8 cellular contexts compared by ENCODE assay signal in genomic region chr10:76984559-76985443, GRCh38.
DNase-seq lines count a peak whose midpoint lies in the region; ATAC-seq and TF ChIP-seq lines count a peak whose summit lies in the region.

No MANE protein-coding gene starts in this region.

- no peak overlapping the region for H3K27ac Mint-ChIP-seq in WTC11

- no peaks in the 10 kb centered on the region for H3K27me3 ChIP-seq in kidney epithelial cell (ENCODE audit: control insufficient read depth, insufficient read depth, low read length)

- H3K4me3 ChIP-seq in cardiac fibroblast (replicated peaks in 1 of 2; ENCODE audit: low read depth in 2 of 2, low read length in 2 of 2) (no peak overlapping the region), kidney epithelial cell (ENCODE audit: low read depth, low read length) (no peak overlapping the region)

- H3K36me3 ChIP-seq in kidney epithelial cell (ENCODE audit: control insufficient read depth, insufficient read depth, low read length) = no peaks in the 10 kb centered on the region

- no peaks in the 10 kb centered on the region for H3K27me3 Mint-ChIP-seq in WTC11 (ENCODE audit: low read depth)

- no peak for ATAC-seq in activated CD4-positive, CD25-positive, alpha-beta regulatory T cell treated with anti-CD3 and anti-CD28 coated beads, Interleukin-2, amount 50 U/mL, for 24 hours
- peak; percentile 75 for ATAC-seq in HG03066 (IDR thresholded peaks at IDR 0.05; ENCODE audit: low read depth, unreplicated experiment)
- ATAC-seq in WTC11 = peak; percentile 89

- H3K4me1 Mint-ChIP-seq in WTC11 = peaks cover 12% of the 10 kb centered on the region

- peak; percentile 2 to 28 (median 8) for DNase-seq in activated CD4-positive, CD25-positive, alpha-beta regulatory T cell (lab: John Stamatoyannopoulos, UW)
- peak; percentile 77 for DNase-seq in NCI-H2107 treated with DMSO at 0.1 percent for 48 hours (lab: John Stamatoyannopoulos, UW; ENCODE audit: unreplicated experiment)
- peak; percentile 86 for DNase-seq in WTC11 (ENCODE audit: low spot score)
- peak; percentile 82 to 83 for DNase-seq in cardiac fibroblast (ENCODE audit: low read depth in 2 of 2)
- DNase-seq in kidney epithelial cell (ENCODE audit: low read depth) = peak; percentile 32
- peak; percentile 58 for DNase-seq in stimulated activated CD4-positive, alpha-beta T cell treated with anti-CD3 and anti-CD28 coated beads, Interleukin-1b, Interleukin-23, amount 100 ng/mL, for 48 hours

- TF ChIP-seq CTCF in WTC11 (IDR thresholded peaks at IDR 0.05) (peak; percentile 90), cardiac fibroblast (IDR thresholded peaks at IDR 0.05; ENCODE audit: low read depth, low read length) (peak; percentile 86), kidney epithelial cell (IDR thresholded peaks at IDR 0.05; ENCODE audit: insufficient read depth, low read length, poor library complexity, severe bottlenecking) (peak; percentile 91)

- no peaks in the 10 kb centered on the region for H3K36me3 Mint-ChIP-seq in WTC11

- CTCF ChIA-PET in WTC11 (lab: Charles Lee) = interaction anchor here (0.7 to 1.9 kb wide), 8 partner anchors 17 to 669 kb away, joined by 3 to 6 read pairs (median 4); no protein-coding TSS in a partner anchor

- no peaks in the 10 kb centered on the region for H3K9me3 Mint-ChIP-seq in WTC11

- POLR2A ChIA-PET in WTC11 (lab: Charles Lee) = interaction anchor here (0.8 to 0.9 kb wide), 2 partner anchors 22 to 288 kb away, joined by 3 read pairs; no protein-coding TSS in a partner anchor

- H3K4me3 Mint-ChIP-seq in WTC11 = no peak overlapping the region

TF ChIP-seq in WTC11, 78 proteins besides CTCF, POLR2A, EP300 and RAD21:
- no peak for TF ChIP-seq ZNF232 (CRISPR knock-in tag; IDR thresholded peaks at IDR 0.05)
TF ChIP-seq in WTC11: peak in this region for 0.

Comparison
In these comparisons a context has a peak if more than half of its experiments do, and no peak if none do; other contexts are left out.
1. DNase-seq: peak in every context shown above with its lines; median percentile 86 in WTC11; 82 in cardiac fibroblast; 77 in NCI-H2107 treated with DMSO at 0.1 percent for 48 hours; 58 in stimulated activated CD4-positive, alpha-beta T cell treated with anti-CD3 and anti-CD28 coated beads, Interleukin-1b, Interleukin-23, amount 100 ng/mL, for 48 hours; 32 in kidney epithelial cell; 8 in activated CD4-positive, CD25-positive, alpha-beta regulatory T cell.
2. ATAC-seq: peak in HG03066 (single experiment) and WTC11 (single experiment); none in activated CD4-positive, CD25-positive, alpha-beta regulatory T cell treated with anti-CD3 and anti-CD28 coated beads, Interleukin-2, amount 50 U/mL, for 24 hours (0 of 2).
3. Peak in every context shown above with its lines, with median percentiles within 50 percentile points of each other: CTCF ChIP-seq.